Comparison of ENCODE assay signal across 8 cellular contexts in the genomic region with DNA sequence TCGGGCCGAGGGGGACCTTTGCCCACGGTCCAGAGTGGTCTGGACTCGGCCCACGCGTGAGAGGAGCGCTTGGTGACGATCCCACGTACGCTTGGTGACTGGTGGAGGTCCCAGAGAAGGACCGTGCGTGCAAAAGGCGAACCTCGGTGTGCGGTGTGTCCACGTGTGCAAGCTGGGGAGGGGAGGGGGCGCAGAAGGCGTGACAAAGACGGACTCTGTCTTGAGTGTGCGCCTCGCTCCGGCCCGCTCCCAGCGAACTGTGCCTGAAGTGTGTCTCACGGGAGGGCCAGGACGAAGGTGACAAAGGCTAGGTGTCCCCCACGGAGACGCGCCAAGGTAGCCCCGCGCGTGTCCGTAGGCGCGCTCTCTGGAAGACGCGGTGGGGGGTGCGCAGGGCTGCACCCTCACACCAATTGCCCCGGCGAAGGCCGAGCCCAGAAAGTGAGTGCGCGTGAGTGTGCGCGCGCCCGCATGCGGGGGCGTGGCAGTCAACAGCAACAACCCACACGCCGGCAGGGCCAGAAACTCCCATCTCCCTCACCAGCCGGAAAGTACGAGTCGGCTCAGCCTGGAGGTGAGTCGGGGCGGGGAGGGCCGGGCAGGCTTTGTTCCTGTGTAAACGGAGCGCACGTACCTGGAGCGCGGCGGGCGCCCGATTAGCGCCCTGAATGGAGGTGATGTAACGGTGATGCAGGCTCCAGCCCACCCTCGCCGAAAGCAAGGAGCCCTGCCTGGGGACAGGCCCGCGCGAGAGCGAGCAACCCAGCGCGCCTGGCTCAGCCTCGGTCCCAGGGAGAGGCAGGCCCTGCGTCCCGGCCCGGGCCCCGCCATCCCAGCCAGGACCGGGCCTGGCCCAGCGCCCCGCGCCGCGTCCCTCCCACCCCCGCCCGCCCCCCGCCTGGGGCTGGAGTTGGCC. TPM values are rescaled to one million over a fixed set of nuclear protein-coding genes. Genes with fewer than 3 reads are reported as not detected.
A peak's percentile ranks its signal among the peaks of the same experiment; 100 is the strongest.
DNase-seq lines count a peak whose midpoint lies in the region; ATAC-seq and TF ChIP-seq lines count a peak whose summit lies in the region.

A gene with protein sequence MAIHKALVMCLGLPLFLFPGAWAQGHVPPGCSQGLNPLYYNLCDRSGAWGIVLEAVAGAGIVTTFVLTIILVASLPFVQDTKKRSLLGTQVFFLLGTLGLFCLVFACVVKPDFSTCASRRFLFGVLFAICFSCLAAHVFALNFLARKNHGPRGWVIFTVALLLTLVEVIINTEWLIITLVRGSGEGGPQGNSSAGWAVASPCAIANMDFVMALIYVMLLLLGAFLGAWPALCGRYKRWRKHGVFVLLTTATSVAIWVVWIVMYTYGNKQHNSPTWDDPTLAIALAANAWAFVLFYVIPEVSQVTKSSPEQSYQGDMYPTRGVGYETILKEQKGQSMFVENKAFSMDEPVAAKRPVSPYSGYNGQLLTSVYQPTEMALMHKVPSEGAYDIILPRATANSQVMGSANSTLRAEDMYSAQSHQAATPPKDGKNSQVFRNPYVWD (plus strand): TSS at position 521 of the 916 bp plus-strand sequence. CDS start 7,689 bp downstream, outside the sequence.

- peak within 1 kb of the TSS; percentile 97 for H3K27ac Mint-ChIP-seq in Caco-2 (ENCODE audit: unreplicated experiment)

- no peaks in the 10 kb centered on the region for H3K9me3 Mint-ChIP-seq in Caco-2 (ENCODE audit: unreplicated experiment)

- H3K9ac ChIP-seq in HUES64 (ENCODE audit: low read depth, low read length) (peak within 1 kb of the TSS; percentile 62), SK-N-MC (ENCODE audit: insufficient read length) (no peak within 1 kb of the TSS)

- intact Hi-C loops in Caco-2 (cut with micrococcal nuclease; ENCODE audit: unreplicated experiment): loop anchor here (1.0 to 2.0 kb wide), 4 partner anchors 10 to 53 kb away; no protein-coding TSS in a partner anchor

- peak within 1 kb of the TSS; percentile 50 for H3K4me3 ChIP-seq in Caco-2 (ENCODE audit: low read depth, low read length)
- H3K4me3 ChIP-seq in HUES64 (ENCODE audit: low read length): peak within 1 kb of the TSS; percentile 69
- H3K4me3 ChIP-seq in SK-N-MC: peak within 1 kb of the TSS; percentile 78
- H3K4me3 ChIP-seq in brain microvascular endothelial cell (ENCODE audit: low read depth, low read length): peak within 1 kb of the TSS; percentile 26

- peaks cover 18% of the 10 kb centered on the region for H3K36me3 Mint-ChIP-seq in Caco-2 (ENCODE audit: insufficient read depth, unreplicated experiment)

- ATAC-seq in GM19397 (IDR thresholded peaks at IDR 0.05; ENCODE audit: unreplicated experiment): no peak

- H3K27me3 ChIP-seq in Caco-2 (replicated peaks; ENCODE audit: control insufficient read depth, insufficient read depth, low read length) (no peaks in the 10 kb centered on the region), HUES64 (ENCODE audit: insufficient read depth, low read length) (peaks cover 42% of the 10 kb centered on the region), brain microvascular endothelial cell (replicated peaks) (peaks cover 35% of the 10 kb centered on the region)

- no peaks in the 10 kb centered on the region for H3K27me3 Mint-ChIP-seq in Caco-2 (ENCODE audit: insufficient read depth, unreplicated experiment)

- H3K9me3 ChIP-seq in Caco-2 (no peaks in the 10 kb centered on the region), HUES64 (ENCODE audit: insufficient read depth, low read depth, low read length) (no peaks in the 10 kb centered on the region), SK-N-MC (ENCODE audit: low read depth, low read length) (no peaks in the 10 kb centered on the region)

- H3K36me3 ChIP-seq in Caco-2 (ENCODE audit: control insufficient read depth, insufficient read depth, low read length) (no peaks in the 10 kb centered on the region), HUES64 (ENCODE audit: insufficient read depth, low read length) (no peaks in the 10 kb centered on the region), SK-N-MC (ENCODE audit: insufficient read depth, low read length) (no peaks in the 10 kb centered on the region), brain microvascular endothelial cell (replicated peaks) (no peaks in the 10 kb centered on the region)

- peaks cover 25% of the 10 kb centered on the region for H3K4me1 Mint-ChIP-seq in Caco-2 (ENCODE audit: low read depth, unreplicated experiment)

- BruUV-seq in Caco-2 (replicated peaks; lab: Mats Ljungman, UMichigan): TSS peak; percentile 11

- H3K27ac ChIP-seq in HUES64 (ENCODE audit: low read depth, low read length) (peak within 1 kb of the TSS; percentile 80; the same call in 1 of the 2 replicates), SK-N-MC (no peak within 1 kb of the TSS), brain microvascular endothelial cell (no peak within 1 kb of the TSS)

- TF ChIP-seq CTCF in Caco-2 (IDR thresholded peaks at IDR 0.05; ENCODE audit: insufficient read depth in 1 of 2, low read depth in 1 of 2, low read length in 1 of 2, severe bottlenecking in 1 of 2, unreplicated experiment in 1 of 2) (no peak), brain microvascular endothelial cell (IDR thresholded peaks at IDR 0.05; ENCODE audit: low read depth, low read length, missing control alignments) (no peak)

- in situ Hi-C loops in brain microvascular endothelial cell (cut with HindIII; ENCODE audit: low pct_ligation_motif_present, low sequenced_read_pairs): no loop called here

- H3K4me1 ChIP-seq in Caco-2 (peaks cover 47% of the 10 kb centered on the region), HUES64 (ENCODE audit: insufficient read depth, low read length) (peaks cover 27% of the 10 kb centered on the region)

- under 1% methylated on average over 89 of the region's 89 CpGs for WGBS in HUES64

- CTCF ChIA-PET in Caco-2 (lab: Charles Lee): interaction anchor here (1.6 kb wide), 1 partner anchor 52 kb away, joined by 7 read pairs; no protein-coding TSS in a partner anchor

- peak within 1 kb of the TSS; percentile 99 for H3K4me3 Mint-ChIP-seq in Caco-2 (ENCODE audit: unreplicated experiment)

- POLR2A ChIA-PET in Caco-2 (lab: Charles Lee): no interaction called here

- peak; percentile 90 to 91 for DNase-seq in Caco-2
- no peak for DNase-seq in SK-N-MC (ENCODE audit: low read depth, low spot score)
- no peak for DNase-seq in brain microvascular endothelial cell
- DNase-seq in islet precursor cell: peak; percentile 95
- DNase-seq in stimulated activated CD4-positive, alpha-beta T cell treated with anti-CD3 and anti-CD28 coated beads, Interleukin-12 subunit alpha, Interleukin-12 subunit beta, amount 100 ng/mL, for 48 hours (ENCODE audit: low read depth in 2 of 3, low spot score in 1 of 3): peak; percentile 21 to 52 (median 32)
- DNase-seq in A172 (ENCODE audit: low spot score): no peak

RNA-seq across cellular contexts. Expression of the gene that starts here (rescaled TPM):
- total RNA-seq in Caco-2 (2022): 75.0 and 83.2 TPM in 2 replicates
- polyA plus RNA-seq in HUES64 (2013, experiment 1 of 2): 10.9 TPM
- polyA plus RNA-seq in HUES64 (2013, experiment 2 of 2): 18.4 TPM
- 2.7 and 5.9 TPM in 2 replicates for total RNA-seq in A172 (2014; rRNA removed; shearing (Covaris generic))

Comparison
In these comparisons a context has a peak if more than half of its experiments do, and no peak if none do; other contexts are left out.
1. RNA of the gene that starts here (total RNA-seq): 75.0 to 83.2 TPM in Caco-2; 2.7 to 5.9 TPM in A172; every median in the first group is over 10 times any median in the second.
2. DNase-seq: peak in Caco-2 (2 of 2), islet precursor cell (single experiment) and stimulated activated CD4-positive, alpha-beta T cell treated with anti-CD3 and anti-CD28 coated beads, Interleukin-12 subunit alpha, Interleukin-12 subunit beta, amount 100 ng/mL, for 48 hours (3 of 3); none in SK-N-MC (single experiment), brain microvascular endothelial cell (single experiment) and A172 (single experiment).
3. H3K4me3 ChIP-seq: peak in every context shown above with its lines; median percentile 78 in SK-N-MC; 69 in HUES64; 50 in Caco-2; 26 in brain microvascular endothelial cell.